19 cellular contexts compared by ENCODE assay signal in genomic region chr7:30310674-30311362, GRCh38. TPM values are rescaled to one million over a fixed set of nuclear protein-coding genes. Genes with fewer than 3 reads are reported as not detected.
DNase-seq lines count a peak whose midpoint lies in the region; ATAC-seq and TF ChIP-seq lines count a peak whose summit lies in the region.
"Had no signal": no experiment of that assay in that cellular context is flagged by ENCODE, and none has a peak within 500 bp of the region (broad histone marks: within the 10 kb centered on the region; RNA-seq: fewer than 3 reads in every experiment).

No MANE protein-coding gene starts in this region.

- POLR2A ChIA-PET in IMR-90 (lab: Charles Lee; ENCODE audit: unreplicated experiment), result no interaction called here
- POLR2A ChIA-PET in activated B cell treated with CpG ODN at 0.5 μM for 24 hours (lab: Charles Lee), result no interaction called here

- in situ Hi-C loops in IMR-90 (cut with MboI; ENCODE audit: low sequenced_read_pairs), result no loop called here

- H3K56ac ChIP-seq in IMR-90 (ENCODE audit: extremely low read depth, insufficient read depth, low read length), result 0 out of 2 replicates have a peak overlapping the region, but pooled peaks have one; percentile 0

- H2BK120ac ChIP-seq in IMR-90 (ENCODE audit: low read depth, low read length), result no peak overlapping the region

- no peaks in the 10 kb centered on the region for H3F3A ChIP-seq in smooth muscle cell (ENCODE audit: low read depth)

- H3K79me1 ChIP-seq in IMR-90 (ENCODE audit: low read depth in 1 of 2, low read length in 2 of 2), result peaks cover 0 to 6% of the 10 kb centered on the region in 2 experiments; a peak in 3 of 4 replicates

- no peak overlapping the region for H3K4me3 Mint-ChIP-seq in activated B cell treated with CpG ODN at 0.5 μM for 24 hours
- no peak overlapping the region for H3K4me3 Mint-ChIP-seq in osteocyte (ENCODE audit: unreplicated experiment)

- no peak for TF ChIP-seq CTCF in IMR-90 (conservative IDR thresholded peaks at IDR 0.05; ENCODE audit: low read depth, low read length)
- no peak for TF ChIP-seq CTCF in activated B cell treated with CpG ODN at 0.5 μM for 24 hours (IDR thresholded peaks at IDR 0.05)
- TF ChIP-seq CTCF in smooth muscle cell (IDR thresholded peaks at IDR 0.05; ENCODE audit: borderline replicate concordance, insufficient read depth, poor library complexity, severe bottlenecking), result no peak
- no peak for TF ChIP-seq CTCF in osteocyte (IDR thresholded peaks at IDR 0.05)

- no peak overlapping the region for H4K91ac ChIP-seq in IMR-90 (ENCODE audit: insufficient read depth, low read depth, low read length)

- H3K36me3 ChIP-seq in IMR-90 (ENCODE audit: control insufficient read depth, insufficient read depth, low read length) (no peaks in the 10 kb centered on the region), esophagus (ENCODE audit: control insufficient read depth in 2 of 2, insufficient read depth in 2 of 2, low read length in 1 of 2) (no peaks in the 10 kb centered on the region), smooth muscle cell (ENCODE audit: low read depth) (no peaks in the 10 kb centered on the region)

- H4K5ac ChIP-seq in IMR-90 (ENCODE audit: low read depth, low read length), result no peak overlapping the region

- H2AK9ac ChIP-seq in IMR-90 (replicated peaks; ENCODE audit: low read depth, low read length, poor library complexity), result no peak overlapping the region

- H3K4me1 ChIP-seq in IMR-90 (ENCODE audit: control insufficient read depth, insufficient read depth, low read length) (no peaks in the 10 kb centered on the region), esophagus (ENCODE audit: control insufficient read depth in 2 of 2, insufficient read depth in 2 of 2, low read length in 1 of 2) (peaks cover 0 to 2% of the 10 kb centered on the region in 2 donors), smooth muscle cell (ENCODE audit: low read depth) (peaks cover 27% of the 10 kb centered on the region)

- 78% methylated on average over 2 of the region's 9 CpGs; no CpG with 5 or more reads in 1 of the 2 experiments for WGBS in IMR-90 (ENCODE audit: extremely low coverage in 2 of 2, insufficient read length in 1 of 2), 2 experiments
- 86 to 92% methylated on average over 9 of the region's 9 CpGs for WGBS in esophagus, 2 donors
- WGBS in smooth muscle cell (ENCODE audit: low lambda C conversion rate), result 85% methylated on average over 9 of the region's 9 CpGs

- intact Hi-C loops in IMR-90 (cut with micrococcal nuclease) (no loop called here), activated B cell treated with CpG ODN at 0.5 μM for 24 hours (cut with micrococcal nuclease) (loop anchor here (1.0 to 5.0 kb wide), 2 partner anchors 10 to 36 kb away; no protein-coding TSS in a partner anchor)

- H2AFZ ChIP-seq in IMR-90 (replicated peaks; ENCODE audit: low read length, poor library complexity) (no peak overlapping the region), smooth muscle cell (ENCODE audit: low read depth) (no peak overlapping the region)

- H3K27me3 ChIP-seq in IMR-90 (ENCODE audit: control insufficient read depth, insufficient read depth, low read length), result no peaks in the 10 kb centered on the region
- H3K27me3 ChIP-seq in esophagus (ENCODE audit: control insufficient read depth in 1 of 2, insufficient read depth in 2 of 2, low read length in 2 of 2), result no peaks in the 10 kb centered on the region
- H3K27me3 ChIP-seq in smooth muscle cell (ENCODE audit: low read depth), result no peaks in the 10 kb centered on the region
- H3K27me3 ChIP-seq: BLaER1 treated with 17β-estradiol and CSF1 and Interleukin-3, amounts not matched to agents 10 nM and 100 nM had no signal

- H3K79me2 ChIP-seq in smooth muscle cell (ENCODE audit: low read depth), result peaks cover 61% of the 10 kb centered on the region

- H3K23ac ChIP-seq in IMR-90 (ENCODE audit: low read depth, low read length), result no peak overlapping the region

- no peaks in the 10 kb centered on the region for H3K9me3 ChIP-seq in IMR-90 (ENCODE audit: control insufficient read depth, insufficient read depth, low read length)
- no peaks in the 10 kb centered on the region for H3K9me3 ChIP-seq in esophagus (ENCODE audit: control insufficient read depth in 2 of 2, insufficient read depth in 1 of 2, low read depth in 1 of 2, low read length in 1 of 2)
- H3K9me3 ChIP-seq in smooth muscle cell (replicated peaks; ENCODE audit: low read depth), result no peaks in the 10 kb centered on the region
- H3K9me3 ChIP-seq: SK-N-SH had no signal

- H3K9ac ChIP-seq in IMR-90 (ENCODE audit: low read depth, low read length) (no peak overlapping the region), smooth muscle cell (ENCODE audit: low read depth) (no peak overlapping the region)
- H3K9ac ChIP-seq: BLaER1 treated with 17β-estradiol and CSF1 and Interleukin-3, amounts not matched to agents 10 nM and 100 nM; KMS-11; SK-N-SH had no signal

- no TSS peak for BruUV-seq in IMR-90 (replicated peaks; lab: Mats Ljungman, UMichigan)

- no peak overlapping the region for H3K4me2 ChIP-seq in IMR-90 (ENCODE audit: low read depth, low read length)
- no peak overlapping the region for H3K4me2 ChIP-seq in smooth muscle cell
- H3K4me2 ChIP-seq: SK-N-SH had no signal

- CTCF ChIA-PET in IMR-90 (lab: Yijun Ruan, JAX) (no interaction called here), activated B cell treated with CpG ODN at 0.5 μM for 24 hours (lab: Charles Lee) (interaction anchor here (1.6 kb wide), 1 partner anchor 11 kb away, joined by 3 read pairs; no protein-coding TSS in a partner anchor)

- ATAC-seq in IMR-90 (ENCODE audit: low read depth) (no peak), activated B cell treated with CpG ODN at 0.5 μM for 24 hours (ENCODE audit: low read depth) (no peak)
- ATAC-seq: HepG2 had no signal

- no peaks in the 10 kb centered on the region for H3K27me3 Mint-ChIP-seq in activated B cell treated with CpG ODN at 0.5 μM for 24 hours
- H3K27me3 Mint-ChIP-seq in osteocyte (ENCODE audit: unreplicated experiment), result no peaks in the 10 kb centered on the region

- no peak overlapping the region for H3K14ac ChIP-seq in IMR-90 (replicated peaks; ENCODE audit: low read depth, low read length)

- H3K4me1 Mint-ChIP-seq in activated B cell treated with CpG ODN at 0.5 μM for 24 hours (peaks cover 70% of the 10 kb centered on the region), osteocyte (ENCODE audit: unreplicated experiment) (peaks cover 7% of the 10 kb centered on the region)

- no peak for DNase-seq in IMR-90
- no peak for DNase-seq in activated B cell treated with CpG ODN at 0.5 μM for 24 hours
- DNase-seq in smooth muscle cell (lab: John Stamatoyannopoulos, UW; ENCODE audit: unreplicated experiment), result no peak
- DNase-seq in activated CD4-positive, alpha-beta T cell treated with anti-CD3 and anti-CD28 coated beads, Interleukin-2, amount 50 U/mL, for 4 hours, result no peak
- DNase-seq in NCI-H774 (lab: John Stamatoyannopoulos, UW), result no peak
- DNase-seq in osteocyte (ENCODE audit: extremely low spot score, unreplicated experiment), result no peak
- DNase-seq: DMS79; NCI-H1048; NCI-H1436 treated with DMSO at 0.1 percent for 48 hours; NCI-H2029 treated with DMSO at 0.1 percent for 48 hours; NCI-H2171 treated with DMSO at 0.1 percent for 48 hours; NCI-H446 treated with DMSO at 0.1 percent for 48 hours; NK-92 treated with Interleukin-12 subunit alpha and Interleukin-12 subunit beta, amount 100 ng/mL, for 24 hours; SHP77; SK-N-SH had no signal

- no peak for TF ChIP-seq RAD21 in IMR-90 (IDR thresholded peaks at IDR 0.05; ENCODE audit: low read length)

- H3K36me3 Mint-ChIP-seq in activated B cell treated with CpG ODN at 0.5 μM for 24 hours (ENCODE audit: low read depth) (peaks cover 3% of the 10 kb centered on the region), osteocyte (ENCODE audit: unreplicated experiment) (no peaks in the 10 kb centered on the region)

- no peak overlapping the region for H2BK5ac ChIP-seq in IMR-90 (ENCODE audit: low read depth, low read length, poor library complexity, severe bottlenecking)

- no peak overlapping the region for H2BK15ac ChIP-seq in IMR-90 (ENCODE audit: low read depth, low read length)

- no peak overlapping the region for H2BK20ac ChIP-seq in IMR-90 (ENCODE audit: low read depth, low read length)

- H3K9me3 Mint-ChIP-seq in activated B cell treated with CpG ODN at 0.5 μM for 24 hours (no peaks in the 10 kb centered on the region), osteocyte (ENCODE audit: unreplicated experiment) (no peaks in the 10 kb centered on the region)

- no peak overlapping the region for H3K4me3 ChIP-seq in IMR-90 (ENCODE audit: insufficient read depth, low read depth, low read length)
- H3K4me3 ChIP-seq in esophagus (ENCODE audit: low read depth in 1 of 2, low read length in 2 of 2), result no peak overlapping the region
- H3K4me3 ChIP-seq in smooth muscle cell, result no peak overlapping the region
- H3K4me3 ChIP-seq: BLaER1 treated with 17β-estradiol and CSF1 and Interleukin-3, amounts not matched to agents 10 nM and 100 nM had no signal

- no peak overlapping the region for H3K27ac ChIP-seq in IMR-90 (ENCODE audit: insufficient read depth, low read length)
- H3K27ac ChIP-seq in esophagus (ENCODE audit: low read depth in 2 of 2, low read length in 1 of 2), result peak overlapping the region; percentile 32 to 47
- peak overlapping the region; percentile 48 for H3K27ac ChIP-seq in smooth muscle cell (ENCODE audit: low read depth)
- H3K27ac ChIP-seq: BLaER1 treated with 17β-estradiol and CSF1 and Interleukin-3, amounts not matched to agents 10 nM and 100 nM had no signal

- no peaks in the 10 kb centered on the region for H4K20me1 ChIP-seq in IMR-90 (ENCODE audit: insufficient read depth, low read length)
- H4K20me1 ChIP-seq in smooth muscle cell (ENCODE audit: low read depth), result no peaks in the 10 kb centered on the region

- H4K8ac ChIP-seq in IMR-90 (ENCODE audit: low read depth in 2 of 2, low read length in 2 of 2), result no peak overlapping the region

- no peak overlapping the region for H3K18ac ChIP-seq in IMR-90 (ENCODE audit: low read depth, low read length)

- H3K4ac ChIP-seq in IMR-90 (ENCODE audit: low read depth, low read length), result no peak overlapping the region

- H3K27ac Mint-ChIP-seq in activated B cell treated with CpG ODN at 0.5 μM for 24 hours (peak overlapping the region; percentile 41), osteocyte (ENCODE audit: unreplicated experiment) (no peak overlapping the region)

- peaks cover 3% of the 10 kb centered on the region; the same call in 1 of the 2 replicates for H3K9me1 ChIP-seq in IMR-90 (ENCODE audit: insufficient read depth, low read length)

- H2AK5ac ChIP-seq in IMR-90 (ENCODE audit: low read depth, low read length), result no peak overlapping the region

- dilution Hi-C loops in IMR-90 (cut with HindIII; ENCODE audit: low sequenced_read_pairs, unreplicated experiment), result no loop called here

- TF ChIP-seq POLR2A in IMR-90 (IDR thresholded peaks at IDR 0.05; ENCODE audit: low read depth, low read length), result no peak

TF ChIP-seq in IMR-90, 13 proteins besides CTCF, POLR2A, EP300 and RAD21 (continues in another document):
- no peak for TF ChIP-seq RFX5 (IDR thresholded peaks at IDR 0.05; ENCODE audit: low read depth, low read length)

RNA-seq across cellular contexts. Expression of gene ZNRF2, which starts 26.4 kb away (rescaled TPM):
- total RNA-seq in IMR-90 (2012; rRNA removed) (0.54 and 0.83 TPM in 2 replicates), activated B cell treated with CpG ODN at 0.5 μM for 24 hours (18.7 and 21.4 TPM in 2 replicates), smooth muscle cell (12.7 and 13.5 TPM in 2 replicates), osteocyte (6.8 TPM in 2 replicates)
- polyA plus RNA-seq in IMR-90 (2012; rRNA removed) (0.31 and 0.33 TPM in 2 replicates), esophagus (1 to 10 TPM; 7.9 to 9.0 TPM), smooth muscle cell (2.1 and 7.4 TPM in 2 replicates)
- polyA plus RNA-seq in IMR-90 (2012; cell fraction: cytosol; rRNA removed), result 0.12 and 0.34 TPM in 2 replicates
- 0.34 and 0.36 TPM in 2 replicates for polyA plus RNA-seq in IMR-90 (2012; cell fraction: nucleus; rRNA removed; ENCODE audit: low replicate concordance)
